ENCODE assay signal across 1 cellular context in the genomic region with DNA sequence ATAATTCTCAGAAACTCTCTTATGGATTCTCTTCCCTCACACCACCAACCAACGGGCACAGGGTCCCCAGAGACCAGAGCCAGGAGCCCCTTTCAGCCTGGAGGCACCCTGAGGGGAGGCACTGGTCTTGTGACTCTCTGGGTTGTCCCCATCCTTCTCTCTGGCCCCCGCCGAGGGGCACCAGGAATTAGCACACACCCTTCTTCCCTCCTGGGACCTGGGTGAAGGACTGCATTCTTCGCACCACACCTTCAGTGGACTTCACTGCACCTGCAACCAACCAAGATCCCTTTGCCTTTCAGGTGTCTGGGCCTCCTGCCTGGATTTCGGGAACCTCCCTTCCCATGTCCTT.
TF ChIP-seq lines count a peak whose summit lies in the region.

No MANE protein-coding gene starts in this region.

TF ChIP-seq in WTC11, 78 proteins besides CTCF, POLR2A, EP300 and RAD21 (continued from another document):
- TF ChIP-seq, protein P1, sequence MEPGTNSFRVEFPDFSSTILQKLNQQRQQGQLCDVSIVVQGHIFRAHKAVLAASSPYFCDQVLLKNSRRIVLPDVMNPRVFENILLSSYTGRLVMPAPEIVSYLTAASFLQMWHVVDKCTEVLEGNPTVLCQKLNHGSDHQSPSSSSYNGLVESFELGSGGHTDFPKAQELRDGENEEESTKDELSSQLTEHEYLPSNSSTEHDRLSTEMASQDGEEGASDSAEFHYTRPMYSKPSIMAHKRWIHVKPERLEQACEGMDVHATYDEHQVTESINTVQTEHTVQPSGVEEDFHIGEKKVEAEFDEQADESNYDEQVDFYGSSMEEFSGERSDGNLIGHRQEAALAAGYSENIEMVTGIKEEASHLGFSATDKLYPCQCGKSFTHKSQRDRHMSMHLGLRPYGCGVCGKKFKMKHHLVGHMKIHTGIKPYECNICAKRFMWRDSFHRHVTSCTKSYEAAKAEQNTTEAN (CRISPR knock-in tag; IDR thresholded peaks at IDR 0.05), result no peak
- no peak for TF ChIP-seq GRHL2 (CRISPR knock-in tag; IDR thresholded peaks at IDR 0.05; ENCODE audit: insufficient replicate concordance, severe bottlenecking)
- TF ChIP-seq, protein P2, sequence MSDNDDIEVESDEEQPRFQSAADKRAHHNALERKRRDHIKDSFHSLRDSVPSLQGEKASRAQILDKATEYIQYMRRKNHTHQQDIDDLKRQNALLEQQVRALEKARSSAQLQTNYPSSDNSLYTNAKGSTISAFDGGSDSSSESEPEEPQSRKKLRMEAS (CRISPR knock-in tag; IDR thresholded peaks at IDR 0.05), result no peak
- TF ChIP-seq NR2C2 (CRISPR knock-in tag; IDR thresholded peaks at IDR 0.05), result no peak
- TF ChIP-seq ZNF121 (CRISPR knock-in tag; IDR thresholded peaks at IDR 0.05), result no peak
- TF ChIP-seq NFYB (CRISPR knock-in tag; conservative IDR thresholded peaks at IDR 0.05; ENCODE audit: low read depth), result no peak
- TF ChIP-seq, protein P3, sequence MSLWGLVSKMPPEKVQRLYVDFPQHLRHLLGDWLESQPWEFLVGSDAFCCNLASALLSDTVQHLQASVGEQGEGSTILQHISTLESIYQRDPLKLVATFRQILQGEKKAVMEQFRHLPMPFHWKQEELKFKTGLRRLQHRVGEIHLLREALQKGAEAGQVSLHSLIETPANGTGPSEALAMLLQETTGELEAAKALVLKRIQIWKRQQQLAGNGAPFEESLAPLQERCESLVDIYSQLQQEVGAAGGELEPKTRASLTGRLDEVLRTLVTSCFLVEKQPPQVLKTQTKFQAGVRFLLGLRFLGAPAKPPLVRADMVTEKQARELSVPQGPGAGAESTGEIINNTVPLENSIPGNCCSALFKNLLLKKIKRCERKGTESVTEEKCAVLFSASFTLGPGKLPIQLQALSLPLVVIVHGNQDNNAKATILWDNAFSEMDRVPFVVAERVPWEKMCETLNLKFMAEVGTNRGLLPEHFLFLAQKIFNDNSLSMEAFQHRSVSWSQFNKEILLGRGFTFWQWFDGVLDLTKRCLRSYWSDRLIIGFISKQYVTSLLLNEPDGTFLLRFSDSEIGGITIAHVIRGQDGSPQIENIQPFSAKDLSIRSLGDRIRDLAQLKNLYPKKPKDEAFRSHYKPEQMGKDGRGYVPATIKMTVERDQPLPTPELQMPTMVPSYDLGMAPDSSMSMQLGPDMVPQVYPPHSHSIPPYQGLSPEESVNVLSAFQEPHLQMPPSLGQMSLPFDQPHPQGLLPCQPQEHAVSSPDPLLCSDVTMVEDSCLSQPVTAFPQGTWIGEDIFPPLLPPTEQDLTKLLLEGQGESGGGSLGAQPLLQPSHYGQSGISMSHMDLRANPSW (CRISPR knock-in tag; conservative IDR thresholded peaks at IDR 0.05; ENCODE audit: low read depth), result no peak
- no peak for TF ChIP-seq CBFB (CRISPR knock-in tag; IDR thresholded peaks at IDR 0.05; ENCODE audit: low read depth)
- no peak for TF ChIP-seq SOX15 (CRISPR knock-in tag; IDR thresholded peaks at IDR 0.05)
